In the genomic region with DNA sequence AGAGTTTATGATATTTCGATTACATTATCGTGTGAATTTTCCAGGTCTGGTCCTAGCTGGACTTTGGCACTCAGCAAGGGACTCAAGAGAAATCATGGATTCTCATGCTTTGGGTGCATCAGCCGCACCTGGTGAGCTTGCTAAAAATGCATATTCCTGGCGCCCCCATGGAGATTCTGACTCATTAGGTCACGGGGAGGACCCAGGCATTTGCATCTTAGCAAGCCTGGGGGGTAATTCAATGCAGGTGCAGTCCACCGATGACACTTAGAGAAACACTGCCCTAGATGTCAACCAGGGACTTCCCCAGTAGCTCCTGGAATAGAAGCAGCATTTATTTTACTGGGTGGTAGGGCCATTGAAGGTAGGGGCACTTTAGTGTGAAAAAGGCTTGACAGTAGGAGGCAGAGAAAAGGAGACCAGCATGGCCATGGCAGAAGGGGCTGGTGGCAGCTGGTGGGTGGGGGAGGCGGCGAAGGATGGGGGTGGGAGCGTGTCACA, we compare ENCODE assay signal across 9 cellular contexts. TPM values are rescaled to one million over a fixed set of nuclear protein-coding genes. Genes with fewer than 3 reads are reported as not detected.
DNase-seq lines count a peak whose midpoint lies in the region; ATAC-seq and TF ChIP-seq lines count a peak whose summit lies in the region.
"Had no signal": no experiment of that assay in that cellular context is flagged by ENCODE, and none has a peak within 500 bp of the region (broad histone marks: within the 10 kb centered on the region; RNA-seq: fewer than 3 reads in every experiment).

No MANE protein-coding gene starts in this region.

- peak; percentile 70 for ATAC-seq in GM18511 (IDR thresholded peaks at IDR 0.05; ENCODE audit: unreplicated experiment)
- ATAC-seq in HG03175 (IDR thresholded peaks at IDR 0.05; ENCODE audit: unreplicated experiment), result peak; percentile 55
- ATAC-seq in memory B cell (ENCODE audit: low read depth), result peak; percentile 77

- peak; percentile 82 for DNase-seq in GM20000 (ENCODE audit: low spot score)
- DNase-seq in memory B cell (ENCODE audit: low spot score in 2 of 2), result peak; percentile 51 to 75
- DNase-seq in DMS53 treated with DMSO at 0.1 percent for 48 hours (lab: John Stamatoyannopoulos, UW; ENCODE audit: unreplicated experiment), result no peak
- no peak for DNase-seq in COR-L47 (lab: John Stamatoyannopoulos, UW)
- DNase-seq in endodermal cell, result no peak
- DNase-seq in SIG-M5 treated with dmso at 0.1 percent for 504 hours (lab: John Stamatoyannopoulos, UW; ENCODE audit: unreplicated experiment), result no peak
- DNase-seq: small intestine had no signal

- 81 to 90% methylated on average over 6 to 9 of the region's 9 CpGs for WGBS in endodermal cell (ENCODE audit: insufficient coverage in 1 of 2, insufficient read length in 1 of 2), 2 experiments

- peak overlapping the region; percentile 98 for H3K27ac Mint-ChIP-seq in memory B cell
- H3K27ac Mint-ChIP-seq in endodermal cell, result no peak overlapping the region

- H3K9me3 Mint-ChIP-seq in memory B cell, result no peaks in the 10 kb centered on the region
- H3K9me3 Mint-ChIP-seq in endodermal cell, result no peaks in the 10 kb centered on the region

- H3K4me1 ChIP-seq in endodermal cell (ENCODE audit: control insufficient read depth, insufficient read depth, low read length), result no peaks in the 10 kb centered on the region

- H3K36me3 Mint-ChIP-seq in memory B cell, result peaks cover 3% of the 10 kb centered on the region
- H3K36me3 Mint-ChIP-seq in endodermal cell (ENCODE audit: low read depth), result no peaks in the 10 kb centered on the region

- H3K4me3 Mint-ChIP-seq in memory B cell (peak overlapping the region; percentile 75), endodermal cell (no peak overlapping the region)

- no peak overlapping the region for H3K4me3 ChIP-seq in endodermal cell (ENCODE audit: low read length)

- no peaks in the 10 kb centered on the region for H3K27me3 ChIP-seq in endodermal cell (ENCODE audit: control insufficient read depth, insufficient read depth, low read length, poor library complexity, severe bottlenecking)

- H3K36me3 ChIP-seq in endodermal cell (ENCODE audit: control insufficient read depth, insufficient read depth, low read length), result no peaks in the 10 kb centered on the region

- no peak for TF ChIP-seq CTCF in GM20000 (IDR thresholded peaks at IDR 0.05; ENCODE audit: extremely low read depth, missing control alignments)
- no peak for TF ChIP-seq CTCF in endodermal cell (conservative IDR thresholded peaks at IDR 0.05)

- H3K27me3 Mint-ChIP-seq in memory B cell (no peaks in the 10 kb centered on the region), endodermal cell (ENCODE audit: insufficient read depth) (no peaks in the 10 kb centered on the region)

- no peak overlapping the region for H3K27ac ChIP-seq in endodermal cell (ENCODE audit: low read depth, low read length)

- no peaks in the 10 kb centered on the region for H3K9me3 ChIP-seq in endodermal cell (ENCODE audit: control insufficient read depth, low read length)

- H3K9ac ChIP-seq in endodermal cell (ENCODE audit: extremely low read depth, low read length, poor library complexity, severe bottlenecking), result no peak overlapping the region

- H3K4me1 Mint-ChIP-seq in memory B cell (peaks cover 53% of the 10 kb centered on the region), endodermal cell (peaks cover 13% of the 10 kb centered on the region)

RNA-seq across cellular contexts. Expression of gene PDCD4, which starts 29.9 kb away (rescaled TPM):
- 10 to 100 TPM; 46.5 to 48.5 TPM for total RNA-seq in endodermal cell
- polyA plus RNA-seq in endodermal cell (2013, experiment 1 of 2), result 52.4 TPM
- 41.7 TPM for polyA plus RNA-seq in endodermal cell (2013, experiment 2 of 2)

Comparison
In these comparisons a context has a peak if more than half of its experiments do, and no peak if none do; other contexts are left out.
1. DNase-seq: peak in GM20000 (single experiment) and memory B cell (2 of 2); none in DMS53 treated with DMSO at 0.1 percent for 48 hours (single experiment), COR-L47 (single experiment), endodermal cell (single experiment) and SIG-M5 treated with dmso at 0.1 percent for 504 hours (single experiment).
2. Peak in every context shown above with its lines, with median percentiles within 50 percentile points of each other: ATAC-seq.